8 cellular contexts compared by ENCODE assay signal in the genomic region with DNA sequence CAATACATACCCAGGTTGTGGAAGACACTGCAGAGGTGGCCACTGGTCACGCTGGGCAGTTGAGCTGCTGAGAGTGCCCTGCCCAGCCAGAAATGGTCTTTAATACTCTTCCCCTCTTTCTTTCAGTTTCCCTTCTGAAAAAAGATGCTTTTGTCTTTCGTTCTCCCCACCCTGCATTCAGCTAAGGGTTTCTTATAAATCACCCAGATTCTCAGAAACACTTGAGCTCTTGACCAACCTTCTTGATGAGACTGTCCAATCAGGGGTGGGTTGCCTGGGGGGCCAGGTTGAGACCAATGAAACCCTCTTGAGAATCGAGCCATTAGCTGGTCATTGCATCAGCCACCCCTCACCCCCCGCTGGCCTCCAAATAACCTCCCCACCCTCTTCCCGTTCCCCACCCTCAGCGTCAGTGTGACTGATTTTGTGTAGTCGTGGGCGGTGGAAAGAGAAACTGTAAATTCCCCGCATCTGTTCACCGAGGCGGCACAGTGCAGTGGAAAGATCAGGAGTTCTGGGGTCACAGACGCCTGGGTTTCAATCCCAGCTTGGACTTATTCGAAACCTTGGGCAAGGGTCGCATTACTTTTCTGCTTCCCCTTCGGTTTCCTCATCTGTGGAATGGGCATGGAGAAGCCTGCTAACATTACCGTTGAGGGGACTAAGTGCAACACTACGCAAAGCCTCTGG. TPM values are rescaled to one million over a fixed set of nuclear protein-coding genes. Genes with fewer than 3 reads are reported as not detected.
DNase-seq lines count a peak whose midpoint lies in the region; ATAC-seq and TF ChIP-seq lines count a peak whose summit lies in the region.

No MANE protein-coding gene starts in this region.

- H3K36me3 Mint-ChIP-seq in activated naive CD8-positive, alpha-beta T cell treated with anti-CD3 and anti-CD28 coated beads for 36 hours, result peaks cover 51% of the 10 kb centered on the region

- H3K27me3 ChIP-seq in heart right ventricle (no peaks in the 10 kb centered on the region), rectal smooth muscle tissue (ENCODE audit: control insufficient read depth, insufficient read depth, low read length) (no peaks in the 10 kb centered on the region)

- intact Hi-C loops in heart right ventricle (cut with DNase I), result loop anchor here in 9 of 10 donors (5.0 to 10.0 kb wide), 9 partner anchors 68 to 1599 kb away; partner anchors contain the start of gene SLC25A29 (in 6 of the 9)

- H3K9me3 ChIP-seq in heart right ventricle, result no peaks in the 10 kb centered on the region

- peak overlapping the region; percentile 64 for H3K9ac ChIP-seq in rectal smooth muscle tissue (ENCODE audit: low read length)

- H3K4me3 ChIP-seq in AG10803 (ENCODE audit: low read length) (peak overlapping the region; percentile 94), heart right ventricle (peak overlapping the region; percentile 33 to 95 (median 74)), rectal smooth muscle tissue (ENCODE audit: low read length) (peak overlapping the region; percentile 83)

- peak overlapping the region; percentile 56 to 99 (median 96) for H3K27ac ChIP-seq in heart right ventricle
- H3K27ac ChIP-seq in rectal smooth muscle tissue (ENCODE audit: low read depth, low read length), result peak overlapping the region; percentile 83

- H3K4me1 ChIP-seq in heart right ventricle (peaks cover 6 to 59% (median 26%) of the 10 kb centered on the region in 9 donors), rectal smooth muscle tissue (ENCODE audit: control insufficient read depth, insufficient read depth, low read length) (peaks cover 11% of the 10 kb centered on the region)

- WGBS in heart right ventricle, 2 donors, result 6 to 7% methylated on average over 17 of the region's 17 CpGs

- H3K36me3 ChIP-seq in heart right ventricle, result peaks cover 0 to 17% (median 0%) of the 10 kb centered on the region in 9 donors
- no peaks in the 10 kb centered on the region for H3K36me3 ChIP-seq in rectal smooth muscle tissue (ENCODE audit: control insufficient read depth, insufficient read depth, low read length)

- TF ChIP-seq CTCF in AG10803 (conservative IDR thresholded peaks at IDR 0.05; ENCODE audit: low read length) (no peak), heart right ventricle (IDR thresholded peaks at IDR 0.05) (no peak)

- H3K27me3 Mint-ChIP-seq in activated naive CD8-positive, alpha-beta T cell treated with anti-CD3 and anti-CD28 coated beads for 36 hours, result peaks cover 4% of the 10 kb centered on the region

- H3K4me1 Mint-ChIP-seq in activated naive CD8-positive, alpha-beta T cell treated with anti-CD3 and anti-CD28 coated beads for 36 hours, result peaks cover 41% of the 10 kb centered on the region

- ATAC-seq in GM19035 (IDR thresholded peaks at IDR 0.05; ENCODE audit: unreplicated experiment) (peak; percentile 40), HG03196 (IDR thresholded peaks at IDR 0.05; ENCODE audit: unreplicated experiment) (peak; percentile 33), heart right ventricle (peak; percentile 71 to 83 (median 74)), GM18520 (IDR thresholded peaks at IDR 0.05; ENCODE audit: unreplicated experiment) (no peak)

- H3K27ac Mint-ChIP-seq in activated naive CD8-positive, alpha-beta T cell treated with anti-CD3 and anti-CD28 coated beads for 36 hours, result peak overlapping the region; percentile 100

- peaks cover 2% of the 10 kb centered on the region for H3K9me3 Mint-ChIP-seq in activated naive CD8-positive, alpha-beta T cell treated with anti-CD3 and anti-CD28 coated beads for 36 hours

- DNase-seq in AG10803 (ENCODE audit: low read depth), result peak; percentile 99
- peak; percentile 92 for DNase-seq in RPMI7951 (ENCODE audit: low read depth)
- DNase-seq in activated naive CD8-positive, alpha-beta T cell treated with anti-CD3 and anti-CD28 coated beads for 36 hours, result peak; percentile 93
- DNase-seq in heart right ventricle, result peak; percentile 69 to 89

- peak overlapping the region; percentile 88 for H3K4me3 Mint-ChIP-seq in activated naive CD8-positive, alpha-beta T cell treated with anti-CD3 and anti-CD28 coated beads for 36 hours

RNA-seq across cellular contexts. Expression of gene WDR25, which starts 0.9 kb away (rescaled TPM):
- 7.3 and 8.2 TPM in 2 replicates for total RNA-seq in RPMI7951 (2014; rRNA removed; shearing (Covaris generic))
- 1 to 10 TPM; 7.9 to 9.0 TPM for total RNA-seq in activated naive CD8-positive, alpha-beta T cell treated with anti-CD3 and anti-CD28 coated beads for 36 hours
- total RNA-seq in heart right ventricle, result 1 to 10 TPM; 4.5 to 8.4 (median 5.7) TPM
- polyA plus RNA-seq in heart right ventricle, result 1 to 10 TPM; 2.9 to 7.4 TPM

RNA-seq across cellular contexts. Expression of gene SLC25A47, which starts 52.3 kb away (rescaled TPM):
- not detected in 2 replicates for total RNA-seq in RPMI7951 (2014; rRNA removed; shearing (Covaris generic))
- not detected for total RNA-seq in activated naive CD8-positive, alpha-beta T cell treated with anti-CD3 and anti-CD28 coated beads for 36 hours
- not detected for total RNA-seq in heart right ventricle
- not detected for polyA plus RNA-seq in heart right ventricle
